In the genomic region with DNA sequence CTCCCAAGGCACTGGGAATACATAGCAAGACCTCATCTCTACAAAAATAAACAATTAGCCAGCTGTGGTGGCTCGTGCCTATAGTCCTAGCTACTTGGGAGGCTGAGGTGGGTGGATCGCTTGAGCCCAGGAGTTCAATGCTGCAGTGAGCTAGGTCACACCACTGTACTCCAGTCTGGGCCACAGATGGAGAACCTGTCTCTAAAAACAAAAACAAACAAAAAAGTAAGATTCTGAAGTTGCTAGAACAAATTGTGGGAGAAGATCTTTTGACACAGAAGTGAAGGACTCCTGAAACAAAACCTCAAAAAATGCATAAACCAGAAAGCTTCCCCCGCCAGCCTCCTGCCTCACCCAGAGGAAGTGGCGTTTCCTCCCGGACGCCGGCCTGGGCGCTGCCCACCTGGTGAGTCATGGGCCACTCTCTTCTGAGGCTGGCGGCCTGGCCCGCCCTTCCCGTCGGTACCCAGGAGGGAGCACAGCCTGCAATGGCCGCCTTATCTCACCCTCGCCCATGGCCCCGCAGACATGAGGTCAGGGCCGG, we compare ENCODE assay signal across 9 cellular contexts. TPM values are rescaled to one million over a fixed set of nuclear protein-coding genes. Genes with fewer than 3 reads are reported as not detected.
DNase-seq lines count a peak whose midpoint lies in the region; ATAC-seq and TF ChIP-seq lines count a peak whose summit lies in the region.
"Had no signal": no experiment of that assay in that cellular context is flagged by ENCODE, and none has a peak within 500 bp of the region (broad histone marks: within the 10 kb centered on the region; RNA-seq: fewer than 3 reads in every experiment).

No MANE protein-coding gene starts in this region.

- intact Hi-C loops in aorta (cut with DNase I): no loop called here

- CTCF ChIA-PET in WTC11 (lab: Charles Lee): interaction anchor here (1.2 kb wide), 1 partner anchor 24 kb away, joined by 11 read pairs; no protein-coding TSS in a partner anchor

- no peak for TF ChIP-seq CTCF in HFF-Myc (IDR thresholded peaks at IDR 0.05; ENCODE audit: low read depth, low read length, missing control alignments)
- no peak for TF ChIP-seq CTCF in WTC11 (IDR thresholded peaks at IDR 0.05)

- H3K9me3 Mint-ChIP-seq in WTC11: no peaks in the 10 kb centered on the region
- H3K9me3 Mint-ChIP-seq: activated naive CD4-positive, alpha-beta T cell treated with anti-CD3 and anti-CD28 coated beads, Interleukin-2, amount 50 U/mL, for 24 hours had no signal

- no peaks in the 10 kb centered on the region for H3K27me3 Mint-ChIP-seq in WTC11 (ENCODE audit: low read depth)

- H3K9me3 ChIP-seq in aorta (ENCODE audit: control insufficient read depth, low read length): no peaks in the 10 kb centered on the region

- H3K79me2 ChIP-seq in ACC112 (ENCODE audit: control insufficient read depth, insufficient read depth, low read length, unreplicated experiment): no peaks in the 10 kb centered on the region

- no peak overlapping the region for H2AFZ ChIP-seq in ACC112 (ENCODE audit: low read length, unreplicated experiment)

- H3K4me3 ChIP-seq in ACC112 (ENCODE audit: low read depth, low read length) (0 out of 2 replicates have a peak overlapping the region, but pooled peaks have one; percentile 11), HFF-Myc (replicated peaks; ENCODE audit: low read depth, low read length) (no peak overlapping the region), aorta (ENCODE audit: low read length in 2 of 2) (no peak overlapping the region)

- 0 out of 2 replicates have a peak overlapping the region, but pooled peaks have one; percentile 5 for H3K27ac Mint-ChIP-seq in WTC11
- H3K27ac Mint-ChIP-seq: activated naive CD4-positive, alpha-beta T cell treated with anti-CD3 and anti-CD28 coated beads, Interleukin-2, amount 50 U/mL, for 24 hours had no signal

- H3K27me3 ChIP-seq in ACC112 (ENCODE audit: insufficient read depth, low read length) (no peaks in the 10 kb centered on the region), aorta (ENCODE audit: control insufficient read depth in 1 of 2, insufficient read depth in 2 of 2, low read length in 1 of 2) (no peaks in the 10 kb centered on the region)

- WGBS in aorta, 2 donors: 7 to 8% methylated on average over 15 to 16 of the region's 16 CpGs

- H3K36me3 Mint-ChIP-seq in WTC11: no peaks in the 10 kb centered on the region
- H3K36me3 Mint-ChIP-seq: activated naive CD4-positive, alpha-beta T cell treated with anti-CD3 and anti-CD28 coated beads, Interleukin-2, amount 50 U/mL, for 24 hours had no signal

- H3K36me3 ChIP-seq in ACC112 (ENCODE audit: insufficient read depth, low read length): no peaks in the 10 kb centered on the region
- no peaks in the 10 kb centered on the region for H3K36me3 ChIP-seq in aorta (ENCODE audit: control insufficient read depth in 1 of 2, insufficient read depth in 2 of 2, low read length in 1 of 2)

- peaks cover 15% of the 10 kb centered on the region for H3K4me1 ChIP-seq in ACC112 (ENCODE audit: control insufficient read depth, insufficient read depth, low read length, unreplicated experiment)
- peaks cover 0 to 4% of the 10 kb centered on the region in 2 donors for H3K4me1 ChIP-seq in aorta (ENCODE audit: control insufficient read depth in 1 of 2, insufficient read depth in 2 of 2, low read length in 2 of 2)

- peak overlapping the region; percentile 8; the same call in 1 of the 2 replicates for H3K27ac ChIP-seq in ACC112 (ENCODE audit: low read depth, low read length)
- H3K27ac ChIP-seq in aorta (ENCODE audit: low read depth in 1 of 2, low read length in 2 of 2): peak overlapping the region; percentile 68 to 88

- ATAC-seq in WTC11 (no peak), aorta (ENCODE audit: low FRiP score) (peak; percentile 64), HG03439 (IDR thresholded peaks at IDR 0.05; ENCODE audit: unreplicated experiment) (no peak), HG03025 (IDR thresholded peaks at IDR 0.05; ENCODE audit: low FRiP score, unreplicated experiment) (no peak)

- POLR2A ChIA-PET in WTC11 (lab: Charles Lee): no interaction called here

- peaks cover 2% of the 10 kb centered on the region; the same call in 1 of the 2 replicates for H3K4me1 Mint-ChIP-seq in WTC11

- H3K4me3 Mint-ChIP-seq in WTC11: no peak overlapping the region
- H3K4me3 Mint-ChIP-seq: activated naive CD4-positive, alpha-beta T cell treated with anti-CD3 and anti-CD28 coated beads, Interleukin-2, amount 50 U/mL, for 24 hours had no signal

- peak; percentile 31 for DNase-seq in HFF-Myc (ENCODE audit: extremely low read depth, low read depth)
- no peak for DNase-seq in WTC11 (ENCODE audit: low spot score)
- DNase-seq in hepatic stellate cell (ENCODE audit: low spot score): peak; percentile 90
- peak; percentile 92 to 93 for DNase-seq in aorta
- no peak for DNase-seq in DMS79 treated with DMSO at 0.1 percent for 48 hours (lab: John Stamatoyannopoulos, UW)

TF ChIP-seq in WTC11, 78 proteins besides CTCF, POLR2A, EP300 and RAD21:
- TF ChIP-seq ESRRA (CRISPR knock-in tag; IDR thresholded peaks at IDR 0.05; ENCODE audit: borderline replicate concordance): no peak
- TF ChIP-seq, protein P1, sequence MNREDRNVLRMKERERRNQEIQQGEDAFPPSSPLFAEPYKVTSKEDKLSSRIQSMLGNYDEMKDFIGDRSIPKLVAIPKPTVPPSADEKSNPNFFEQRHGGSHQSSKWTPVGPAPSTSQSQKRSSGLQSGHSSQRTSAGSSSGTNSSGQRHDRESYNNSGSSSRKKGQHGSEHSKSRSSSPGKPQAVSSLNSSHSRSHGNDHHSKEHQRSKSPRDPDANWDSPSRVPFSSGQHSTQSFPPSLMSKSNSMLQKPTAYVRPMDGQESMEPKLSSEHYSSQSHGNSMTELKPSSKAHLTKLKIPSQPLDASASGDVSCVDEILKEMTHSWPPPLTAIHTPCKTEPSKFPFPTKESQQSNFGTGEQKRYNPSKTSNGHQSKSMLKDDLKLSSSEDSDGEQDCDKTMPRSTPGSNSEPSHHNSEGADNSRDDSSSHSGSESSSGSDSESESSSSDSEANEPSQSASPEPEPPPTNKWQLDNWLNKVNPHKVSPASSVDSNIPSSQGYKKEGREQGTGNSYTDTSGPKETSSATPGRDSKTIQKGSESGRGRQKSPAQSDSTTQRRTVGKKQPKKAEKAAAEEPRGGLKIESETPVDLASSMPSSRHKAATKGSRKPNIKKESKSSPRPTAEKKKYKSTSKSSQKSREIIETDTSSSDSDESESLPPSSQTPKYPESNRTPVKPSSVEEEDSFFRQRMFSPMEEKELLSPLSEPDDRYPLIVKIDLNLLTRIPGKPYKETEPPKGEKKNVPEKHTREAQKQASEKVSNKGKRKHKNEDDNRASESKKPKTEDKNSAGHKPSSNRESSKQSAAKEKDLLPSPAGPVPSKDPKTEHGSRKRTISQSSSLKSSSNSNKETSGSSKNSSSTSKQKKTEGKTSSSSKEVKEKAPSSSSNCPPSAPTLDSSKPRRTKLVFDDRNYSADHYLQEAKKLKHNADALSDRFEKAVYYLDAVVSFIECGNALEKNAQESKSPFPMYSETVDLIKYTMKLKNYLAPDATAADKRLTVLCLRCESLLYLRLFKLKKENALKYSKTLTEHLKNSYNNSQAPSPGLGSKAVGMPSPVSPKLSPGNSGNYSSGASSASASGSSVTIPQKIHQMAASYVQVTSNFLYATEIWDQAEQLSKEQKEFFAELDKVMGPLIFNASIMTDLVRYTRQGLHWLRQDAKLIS (CRISPR knock-in tag; IDR thresholded peaks at IDR 0.05; ENCODE audit: borderline replicate concordance): no peak
- TF ChIP-seq MYBL2 (CRISPR knock-in tag; IDR thresholded peaks at IDR 0.05): no peak
- TF ChIP-seq MXD4 (CRISPR knock-in tag; IDR thresholded peaks at IDR 0.05; ENCODE audit: borderline replicate concordance): no peak
- TF ChIP-seq ZNF317 (CRISPR knock-in tag; IDR thresholded peaks at IDR 0.05; ENCODE audit: borderline replicate concordance, low read depth): no peak
- no peak for TF ChIP-seq ZNF232 (CRISPR knock-in tag; IDR thresholded peaks at IDR 0.05)
- TF ChIP-seq RELA (CRISPR knock-in tag; IDR thresholded peaks at IDR 0.05; ENCODE audit: borderline replicate concordance): no peak
- TF ChIP-seq, protein P2, sequence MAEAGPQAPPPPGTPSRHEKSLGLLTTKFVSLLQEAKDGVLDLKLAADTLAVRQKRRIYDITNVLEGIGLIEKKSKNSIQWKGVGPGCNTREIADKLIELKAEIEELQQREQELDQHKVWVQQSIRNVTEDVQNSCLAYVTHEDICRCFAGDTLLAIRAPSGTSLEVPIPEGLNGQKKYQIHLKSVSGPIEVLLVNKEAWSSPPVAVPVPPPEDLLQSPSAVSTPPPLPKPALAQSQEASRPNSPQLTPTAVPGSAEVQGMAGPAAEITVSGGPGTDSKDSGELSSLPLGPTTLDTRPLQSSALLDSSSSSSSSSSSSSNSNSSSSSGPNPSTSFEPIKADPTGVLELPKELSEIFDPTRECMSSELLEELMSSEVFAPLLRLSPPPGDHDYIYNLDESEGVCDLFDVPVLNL (CRISPR knock-in tag; IDR thresholded peaks at IDR 0.05; ENCODE audit: borderline replicate concordance, low read depth): no peak
- TF ChIP-seq ELF4 (CRISPR knock-in tag; IDR thresholded peaks at IDR 0.05; ENCODE audit: low read depth): no peak
- TF ChIP-seq, protein P3, sequence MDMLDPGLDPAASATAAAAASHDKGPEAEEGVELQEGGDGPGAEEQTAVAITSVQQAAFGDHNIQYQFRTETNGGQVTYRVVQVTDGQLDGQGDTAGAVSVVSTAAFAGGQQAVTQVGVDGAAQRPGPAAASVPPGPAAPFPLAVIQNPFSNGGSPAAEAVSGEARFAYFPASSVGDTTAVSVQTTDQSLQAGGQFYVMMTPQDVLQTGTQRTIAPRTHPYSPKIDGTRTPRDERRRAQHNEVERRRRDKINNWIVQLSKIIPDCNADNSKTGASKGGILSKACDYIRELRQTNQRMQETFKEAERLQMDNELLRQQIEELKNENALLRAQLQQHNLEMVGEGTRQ (CRISPR knock-in tag; IDR thresholded peaks at IDR 0.05): no peak

RNA-seq across cellular contexts. Expression of a gene that starts 25.4 kb away (rescaled TPM):
- total RNA-seq in WTC11 (2021) (3.3 to 5.4 TPM (median 3.9 TPM) in 3 replicates), aorta (100 to 1,000 TPM; 556 to 836 TPM)
- polyA plus RNA-seq in aorta: 1,000 to 10,000 TPM in 1 of 2 donors, 100 to 1,000 TPM in 1; 262 to 1,097 TPM

Comparison
In these comparisons a context has a peak if more than half of its experiments do, and no peak if none do; other contexts are left out.
1. DNase-seq: peak in HFF-Myc (single experiment), hepatic stellate cell (single experiment) and aorta (2 of 2); none in WTC11 (single experiment) and DMS79 treated with DMSO at 0.1 percent for 48 hours (single experiment).
2. RNA of a gene that starts 25.4 kb away (total RNA-seq): 556 to 836 TPM in aorta; 3.3 to 5.4 TPM in WTC11; every median in the first group is over 10 times any median in the second.